ENCODE assay signal across 9 cellular contexts in the genomic region with DNA sequence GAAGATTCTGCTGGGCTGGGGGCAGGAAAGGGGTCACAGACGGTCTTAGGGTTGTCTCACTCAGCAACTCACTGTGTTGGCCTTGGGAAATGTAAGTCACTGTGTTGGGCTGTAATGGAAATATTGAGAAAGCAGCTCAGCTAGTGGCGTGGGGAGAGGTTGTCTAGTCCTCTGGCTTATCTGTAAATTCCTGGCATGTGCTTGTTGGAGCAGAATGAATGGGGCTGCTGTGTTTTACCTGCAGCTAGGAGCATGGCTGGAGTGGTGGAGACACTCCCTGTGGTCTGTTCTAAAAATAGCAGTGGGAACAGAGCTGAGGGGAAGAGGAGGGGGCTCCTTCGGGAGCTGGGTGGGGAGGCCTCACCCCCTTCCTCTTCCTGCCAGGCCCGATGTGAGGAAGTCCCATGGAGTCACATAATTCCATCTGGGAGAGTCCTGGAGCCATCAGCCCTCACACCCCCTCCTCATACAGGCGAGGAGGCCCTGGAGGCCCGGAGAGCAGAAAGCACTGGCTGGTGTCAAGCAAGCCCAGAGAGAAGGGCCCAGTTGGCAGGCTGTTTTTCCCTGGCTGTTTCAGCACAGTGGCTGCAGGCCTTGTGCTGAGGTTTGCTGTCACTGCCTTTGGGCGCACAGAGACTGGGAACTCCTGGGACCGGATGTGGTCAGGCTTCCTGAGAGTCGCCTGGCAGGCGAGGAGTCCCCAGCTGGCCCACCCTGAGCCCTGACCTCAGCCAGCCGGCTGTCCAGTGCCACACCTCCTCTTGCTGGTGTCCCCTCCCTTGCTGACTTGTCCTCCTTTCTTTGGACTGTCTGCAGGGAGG.
DNase-seq lines count a peak whose midpoint lies in the region; ATAC-seq and TF ChIP-seq lines count a peak whose summit lies in the region.
"Had no signal": no experiment of that assay in that cellular context is flagged by ENCODE, and none has a peak within 500 bp of the region (broad histone marks: within the 10 kb centered on the region; RNA-seq: fewer than 3 reads in every experiment).

No MANE protein-coding gene starts in this region.

- ATAC-seq in HG03432 (IDR thresholded peaks at IDR 0.05; ENCODE audit: unreplicated experiment) (peak; percentile 61), upper lobe of right lung (peak; percentile 89), GM19455 (IDR thresholded peaks at IDR 0.05; ENCODE audit: unreplicated experiment) (no peak)

- no peak for TF ChIP-seq POLR2A in esophagus muscularis mucosa (IDR thresholded peaks at IDR 0.05; ENCODE audit: low read depth)

- H3K4me1 Mint-ChIP-seq in activated CD4-positive, alpha-beta T cell treated with anti-CD3 and anti-CD28 coated beads, Interleukin-2, amount 10 ng/mL, durations not matched to agents 7 days and 5 days: peaks cover 22% of the 10 kb centered on the region
- H3K4me1 Mint-ChIP-seq in nephron: peaks cover 26% of the 10 kb centered on the region

- H3K36me3 ChIP-seq in esophagus muscularis mucosa: peaks cover 0 to 11% (median 5%) of the 10 kb centered on the region in 4 donors
- H3K36me3 ChIP-seq in upper lobe of right lung: no peaks in the 10 kb centered on the region
- no peaks in the 10 kb centered on the region for H3K36me3 ChIP-seq in WERI-Rb-1

- TF ChIP-seq CTCF in esophagus muscularis mucosa (IDR thresholded peaks at IDR 0.05) (no peak), nephron (IDR thresholded peaks at IDR 0.05; ENCODE audit: unreplicated experiment in 3 of 3) (no peak), upper lobe of right lung (IDR thresholded peaks at IDR 0.05) (no peak), WERI-Rb-1 (IDR thresholded peaks at IDR 0.05; ENCODE audit: low read depth, low read length) (no peak)

- H3K4me1 ChIP-seq in esophagus muscularis mucosa: peaks cover 25 to 46% (median 37%) of the 10 kb centered on the region in 4 donors
- peaks cover 34% of the 10 kb centered on the region for H3K4me1 ChIP-seq in upper lobe of right lung

- H3K9me3 Mint-ChIP-seq in activated CD4-positive, alpha-beta T cell treated with anti-CD3 and anti-CD28 coated beads, Interleukin-2, amount 10 ng/mL, durations not matched to agents 7 days and 5 days: no peaks in the 10 kb centered on the region
- no peaks in the 10 kb centered on the region for H3K9me3 Mint-ChIP-seq in nephron
- H3K9me3 Mint-ChIP-seq: naive B cell had no signal

- H3K27me3 Mint-ChIP-seq in activated CD4-positive, alpha-beta T cell treated with anti-CD3 and anti-CD28 coated beads, Interleukin-2, amount 10 ng/mL, durations not matched to agents 7 days and 5 days: no peaks in the 10 kb centered on the region
- no peaks in the 10 kb centered on the region for H3K27me3 Mint-ChIP-seq in nephron (ENCODE audit: low read depth)
- H3K27me3 Mint-ChIP-seq: naive B cell had no signal

- H3K27me3 ChIP-seq in esophagus muscularis mucosa: no peaks in the 10 kb centered on the region
- H3K27me3 ChIP-seq in upper lobe of right lung: no peaks in the 10 kb centered on the region
- H3K27me3 ChIP-seq in WERI-Rb-1 (ENCODE audit: insufficient read depth, low read depth, severe bottlenecking): no peaks in the 10 kb centered on the region

- no peak for TF ChIP-seq EP300 in esophagus muscularis mucosa (IDR thresholded peaks at IDR 0.05)

- H3K27ac Mint-ChIP-seq in activated CD4-positive, alpha-beta T cell treated with anti-CD3 and anti-CD28 coated beads, Interleukin-2, amount 10 ng/mL, durations not matched to agents 7 days and 5 days: peak overlapping the region; percentile 76
- H3K27ac Mint-ChIP-seq in nephron: peak overlapping the region; percentile 46 to 87 (median 78)

- H3K9me3 ChIP-seq in esophagus muscularis mucosa (no peaks in the 10 kb centered on the region), upper lobe of right lung (no peaks in the 10 kb centered on the region), WERI-Rb-1 (ENCODE audit: severe bottlenecking) (peaks cover 5% of the 10 kb centered on the region)

- no peak for DNase-seq in activated CD4-positive, alpha-beta T cell treated with anti-CD3 and anti-CD28 coated beads, Interleukin-2, amount 10 ng/mL, durations not matched to agents 7 days and 5 days
- no peak for DNase-seq in esophagus muscularis mucosa (ENCODE audit: extremely low spot score)
- DNase-seq in upper lobe of right lung: peak; percentile 77
- no peak for DNase-seq in WERI-Rb-1
- DNase-seq in SIG-M5 (lab: John Stamatoyannopoulos, UW): no peak
- DNase-seq: naive B cell had no signal

- H3K36me3 Mint-ChIP-seq in activated CD4-positive, alpha-beta T cell treated with anti-CD3 and anti-CD28 coated beads, Interleukin-2, amount 10 ng/mL, durations not matched to agents 7 days and 5 days (ENCODE audit: low read depth): peaks cover 3% of the 10 kb centered on the region
- H3K36me3 Mint-ChIP-seq in nephron (ENCODE audit: low read depth): no peaks in the 10 kb centered on the region
- H3K36me3 Mint-ChIP-seq: naive B cell had no signal

- H3K4me3 ChIP-seq in esophagus muscularis mucosa (no peak overlapping the region), upper lobe of right lung (no peak overlapping the region), WERI-Rb-1 (ENCODE audit: low read depth, low read length) (no peak overlapping the region)

- POLR2A ChIA-PET in activated CD4-positive, alpha-beta T cell treated with anti-CD3 and anti-CD28 coated beads, Interleukin-2, amount 10 ng/mL, durations not matched to agents 7 days and 5 days (lab: Charles Lee): no interaction called here

- H3K27ac ChIP-seq in esophagus muscularis mucosa (replicated peaks in 1 of 4): peak overlapping the region; percentile 56 to 74 (median 60)
- H3K27ac ChIP-seq in upper lobe of right lung: peak overlapping the region; percentile 75
- no peak overlapping the region for H3K27ac ChIP-seq in WERI-Rb-1

- H3K4me3 Mint-ChIP-seq in activated CD4-positive, alpha-beta T cell treated with anti-CD3 and anti-CD28 coated beads, Interleukin-2, amount 10 ng/mL, durations not matched to agents 7 days and 5 days: no peak overlapping the region
- H3K4me3 Mint-ChIP-seq in nephron: no peak overlapping the region
- H3K4me3 Mint-ChIP-seq: naive B cell had no signal

- CTCF ChIA-PET in activated CD4-positive, alpha-beta T cell treated with anti-CD3 and anti-CD28 coated beads, Interleukin-2, amount 10 ng/mL, durations not matched to agents 7 days and 5 days (lab: Charles Lee): interaction anchor here (1.0 kb wide), 1 partner anchor 24 kb away, joined by 3 read pairs; no protein-coding TSS in a partner anchor

- 40% methylated on average over 8 of the region's 11 CpGs for WGBS in esophagus muscularis mucosa

- intact Hi-C loops in esophagus muscularis mucosa (cut with DNase I): no loop called here
- intact Hi-C loops in upper lobe of right lung (cut with DNase I): no loop called here
